Comparison of ENCODE assay signal across 14 cellular contexts in genomic region chr4:179625391-179625790, GRCh38.
DNase-seq lines count a peak whose midpoint lies in the region; ATAC-seq and TF ChIP-seq lines count a peak whose summit lies in the region.
"Had no signal": no experiment of that assay in that cellular context is flagged by ENCODE, and none has a peak within 500 bp of the region (broad histone marks: within the 10 kb centered on the region; RNA-seq: fewer than 3 reads in every experiment).

No MANE protein-coding gene starts in this region.

- intact Hi-C loops in MCF 10A (cut with micrococcal nuclease), result no loop called here
- intact Hi-C loops in mammary epithelial cell (cut with micrococcal nuclease), result no loop called here
- intact Hi-C loops in upper lobe of right lung (cut with DNase I), result no loop called here

- BruUV-seq in MCF 10A (replicated peaks; lab: Mats Ljungman, UMichigan), result no TSS peak
- no TSS peak for BruUV-seq in mammary epithelial cell (replicated peaks; lab: Mats Ljungman, UMichigan)

- no peaks in the 10 kb centered on the region for H3K27me3 Mint-ChIP-seq in MCF 10A (ENCODE audit: insufficient read depth, unreplicated experiment)
- H3K27me3 Mint-ChIP-seq in stimulated activated memory B cell treated with anti-CD40 and anti-IgM and Interleukin-4, amounts not matched to agents 10 μg/mL and 1 μg/mL and 100 μg/mL, for 72 hours, result no peaks in the 10 kb centered on the region

- POLR2A ChIA-PET in MCF 10A (lab: Yijun Ruan, JAX), result interaction anchor here (0.6 kb wide), 1 partner anchor 228 kb away, joined by 4 read pairs; no protein-coding TSS in a partner anchor

- no peaks in the 10 kb centered on the region for H3K36me3 ChIP-seq in mammary epithelial cell (ENCODE audit: insufficient read depth, low read length)
- H3K36me3 ChIP-seq in upper lobe of right lung, result no peaks in the 10 kb centered on the region
- H3K36me3 ChIP-seq: cardiac muscle cell, suprapubic skin had no signal

- H3K4me1 ChIP-seq in mammary epithelial cell (ENCODE audit: insufficient read depth, low read length) (no peaks in the 10 kb centered on the region), upper lobe of right lung (no peaks in the 10 kb centered on the region)
- H3K4me1 ChIP-seq: suprapubic skin had no signal

- no peak overlapping the region for H2AFZ ChIP-seq in mammary epithelial cell (ENCODE audit: low read depth, low read length)

- no peaks in the 10 kb centered on the region for H3K9me3 Mint-ChIP-seq in MCF 10A (ENCODE audit: unreplicated experiment)
- H3K9me3 Mint-ChIP-seq in stimulated activated memory B cell treated with anti-CD40 and anti-IgM and Interleukin-4, amounts not matched to agents 10 μg/mL and 1 μg/mL and 100 μg/mL, for 72 hours, result no peaks in the 10 kb centered on the region
- H3K9me3 Mint-ChIP-seq: T-helper 1 cell treated with Interleukin-12 subunit alpha and Interleukin-12 subunit beta and Interleukin-4 antibody, amounts not matched to agents 30 μg/mL and 1 μg/mL, for 36 hours had no signal

- CTCF ChIA-PET in MCF 10A (lab: Yijun Ruan, JAX), result interaction anchor here (0.6 to 1.1 kb wide), 2 partner anchors 9 to 698 kb away, joined by 3 read pairs; no protein-coding TSS in a partner anchor
- CTCF ChIA-PET in mammary epithelial cell (lab: Charles Lee; ENCODE audit: low non-redundant PET), result no interaction called here

- peaks cover 6% of the 10 kb centered on the region for H3K9me3 ChIP-seq in mammary epithelial cell (replicated peaks; ENCODE audit: insufficient read depth, low read length)
- no peaks in the 10 kb centered on the region for H3K9me3 ChIP-seq in upper lobe of right lung
- H3K9me3 ChIP-seq: suprapubic skin had no signal

- 0% methylated on average over 1 of the region's 1 CpG for WGBS in mammary epithelial cell (ENCODE audit: low coverage, missing lambda C conversion rate)

- DNase-seq in MCF 10A (ENCODE audit: unreplicated experiment) (peak; percentile 25), mammary epithelial cell (no peak), amniotic stem cell (lab: John Stamatoyannopoulos, UW) (peak; percentile 57), hepatic stellate cell (ENCODE audit: low spot score) (peak; percentile 64), upper lobe of right lung (no peak), COLO668 (lab: John Stamatoyannopoulos, UW; ENCODE audit: unreplicated experiment) (no peak)
- DNase-seq: HFFc6, NCI-H1048 had no signal

- H3K4me2 ChIP-seq in mammary epithelial cell (ENCODE audit: insufficient read depth, low read depth, low read length), result no peak overlapping the region

- H3K4me1 Mint-ChIP-seq in MCF 10A (ENCODE audit: insufficient read depth, unreplicated experiment), result no peaks in the 10 kb centered on the region
- H3K4me1 Mint-ChIP-seq in stimulated activated memory B cell treated with anti-CD40 and anti-IgM and Interleukin-4, amounts not matched to agents 10 μg/mL and 1 μg/mL and 100 μg/mL, for 72 hours, result no peaks in the 10 kb centered on the region

- dilution Hi-C loops in mammary epithelial cell (cut with HindIII; ENCODE audit: low sequenced_read_pairs), result no loop called here

- H3K4me3 ChIP-seq in mammary epithelial cell (replicated peaks in 1 of 3; ENCODE audit: insufficient read depth in 1 of 3, low read depth in 2 of 3, low read length in 3 of 3) (no peak overlapping the region), upper lobe of right lung (no peak overlapping the region)
- H3K4me3 ChIP-seq: cardiac muscle cell, suprapubic skin had no signal

- H3K27me3 ChIP-seq in mammary epithelial cell (ENCODE audit: insufficient read depth, low read length) (no peaks in the 10 kb centered on the region), upper lobe of right lung (no peaks in the 10 kb centered on the region)
- H3K27me3 ChIP-seq: cardiac muscle cell, suprapubic skin had no signal

- TF ChIP-seq CTCF in MCF 10A (IDR thresholded peaks at IDR 0.05; ENCODE audit: unreplicated experiment) (peak; percentile 10), mammary epithelial cell (conservative IDR thresholded peaks at IDR 0.05 in 1 of 2, IDR thresholded peaks at IDR 0.05 in 1 of 2; ENCODE audit: extremely low read depth in 1 of 2, insufficient read depth in 1 of 2, low read depth in 1 of 2, low read length in 2 of 2) (no peak), upper lobe of right lung (IDR thresholded peaks at IDR 0.05) (no peak)

- H3K79me2 ChIP-seq in mammary epithelial cell (ENCODE audit: insufficient read depth, low read length), result no peaks in the 10 kb centered on the region

- H3K27ac ChIP-seq in mammary epithelial cell (ENCODE audit: insufficient read depth, low read depth, low read length) (no peak overlapping the region), upper lobe of right lung (no peak overlapping the region)
- H3K27ac ChIP-seq: cardiac muscle cell, suprapubic skin had no signal

- H3K36me3 Mint-ChIP-seq in MCF 10A (ENCODE audit: insufficient read depth, unreplicated experiment), result no peaks in the 10 kb centered on the region
- H3K36me3 Mint-ChIP-seq in stimulated activated memory B cell treated with anti-CD40 and anti-IgM and Interleukin-4, amounts not matched to agents 10 μg/mL and 1 μg/mL and 100 μg/mL, for 72 hours, result no peaks in the 10 kb centered on the region

- no peak for ATAC-seq in stimulated activated memory B cell treated with anti-CD40 and anti-IgM and Interleukin-4, amounts not matched to agents 10 μg/mL and 1 μg/mL and 100 μg/mL, for 72 hours
- ATAC-seq in HG03354 (IDR thresholded peaks at IDR 0.05; ENCODE audit: poor library complexity, severe bottlenecking, unreplicated experiment) (no peak), upper lobe of right lung (no peak)

- H4K20me1 ChIP-seq in mammary epithelial cell (ENCODE audit: insufficient read depth, low read length), result no peaks in the 10 kb centered on the region

- H3K9ac ChIP-seq in mammary epithelial cell (ENCODE audit: insufficient read depth, low read length), result no peak overlapping the region

- H3K4me3 Mint-ChIP-seq in MCF 10A (ENCODE audit: unreplicated experiment), result no peak overlapping the region
- no peak overlapping the region for H3K4me3 Mint-ChIP-seq in stimulated activated memory B cell treated with anti-CD40 and anti-IgM and Interleukin-4, amounts not matched to agents 10 μg/mL and 1 μg/mL and 100 μg/mL, for 72 hours
- H3K4me3 Mint-ChIP-seq: HFFc6; T-helper 1 cell treated with Interleukin-12 subunit alpha and Interleukin-12 subunit beta and Interleukin-4 antibody, amounts not matched to agents 30 μg/mL and 1 μg/mL, for 36 hours had no signal

- in situ Hi-C loops in mammary epithelial cell (cut with MboI; ENCODE audit: low sequenced_read_pairs in 2 of 2), result no loop called here

- H3K27ac Mint-ChIP-seq in MCF 10A (ENCODE audit: low read depth, unreplicated experiment), result no peak overlapping the region
- no peak overlapping the region for H3K27ac Mint-ChIP-seq in stimulated activated memory B cell treated with anti-CD40 and anti-IgM and Interleukin-4, amounts not matched to agents 10 μg/mL and 1 μg/mL and 100 μg/mL, for 72 hours
- H3K27ac Mint-ChIP-seq: activated T-helper 2 cell treated with anti-CD3 and anti-CD28 coated beads, Interferon-gamma antibody, Interleukin-2, Interleukin-4, amounts not matched to agents 10 μg/mL and 5 μg/mL and 100 μg/mL, durations not matched to agents 14 hours and 24 hours and 36 hours; HFFc6; T-helper 1 cell treated with Interleukin-12 subunit alpha and Interleukin-12 subunit beta and Interleukin-4 antibody, amounts not matched to agents 30 μg/mL and 1 μg/mL, for 36 hours had no signal

Comparison
In these comparisons a context has a peak if more than half of its experiments do, and no peak if none do; other contexts are left out.
1. DNase-seq: peak in MCF 10A (single experiment), amniotic stem cell (single experiment) and hepatic stellate cell (single experiment); none in mammary epithelial cell (single experiment), upper lobe of right lung (single experiment) and COLO668 (single experiment).